In the genomic region with DNA sequence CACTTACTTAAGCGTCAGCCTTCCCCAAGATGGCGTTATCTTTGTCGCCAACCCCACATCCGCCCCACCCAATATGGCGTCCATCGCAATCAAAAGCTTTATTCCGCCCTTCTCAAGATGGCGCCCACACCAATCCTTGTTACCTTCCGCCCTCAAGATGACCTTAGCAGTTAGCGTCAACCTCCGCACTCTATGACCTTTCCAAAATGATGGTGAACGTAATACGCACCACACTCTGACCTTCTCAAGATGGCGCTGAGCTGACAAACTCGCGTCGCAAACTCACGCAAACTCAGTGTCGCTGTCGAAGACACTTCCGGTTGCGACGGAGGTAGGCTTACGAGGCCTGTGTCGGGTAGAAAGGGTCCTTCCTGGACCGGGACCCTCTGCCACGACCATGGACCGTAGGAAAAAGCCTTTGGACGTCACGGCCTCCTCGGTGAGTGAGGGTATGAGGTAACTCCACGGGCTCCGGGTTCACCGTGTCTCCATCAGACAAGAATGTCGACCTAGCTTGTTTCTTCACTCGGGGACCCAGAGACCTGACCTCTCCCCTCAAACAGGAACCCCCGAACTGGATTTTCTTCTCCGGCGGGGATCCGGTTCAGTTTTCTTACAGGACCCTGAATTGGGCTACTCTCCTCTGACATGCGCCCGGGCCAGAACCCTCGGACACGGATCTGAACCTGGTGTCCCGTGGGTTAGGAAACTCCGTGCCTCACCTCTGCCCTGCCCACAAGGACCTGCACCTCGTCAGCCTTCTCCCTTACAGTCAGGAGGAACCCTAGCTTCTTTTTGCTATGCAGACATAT, we compare ENCODE assay signal across 1 cellular context.
TF ChIP-seq lines count a peak whose summit lies in the region.

A gene (plus strand): TSS at position 323 of the 812 bp plus-strand sequence. CDS start 75 bp downstream, at position 398.

TF ChIP-seq in K562, 482 proteins besides CTCF, POLR2A, EP300 and RAD21 (continued from another document and continues in another):
- TF ChIP-seq, protein P1, sequence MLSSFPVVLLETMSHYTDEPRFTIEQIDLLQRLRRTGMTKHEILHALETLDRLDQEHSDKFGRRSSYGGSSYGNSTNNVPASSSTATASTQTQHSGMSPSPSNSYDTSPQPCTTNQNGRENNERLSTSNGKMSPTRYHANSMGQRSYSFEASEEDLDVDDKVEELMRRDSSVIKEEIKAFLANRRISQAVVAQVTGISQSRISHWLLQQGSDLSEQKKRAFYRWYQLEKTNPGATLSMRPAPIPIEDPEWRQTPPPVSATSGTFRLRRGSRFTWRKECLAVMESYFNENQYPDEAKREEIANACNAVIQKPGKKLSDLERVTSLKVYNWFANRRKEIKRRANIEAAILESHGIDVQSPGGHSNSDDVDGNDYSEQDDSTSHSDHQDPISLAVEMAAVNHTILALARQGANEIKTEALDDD (IDR thresholded peaks at IDR 0.05): peak; percentile 25; the same call in 1 of the 2 replicates
- TF ChIP-seq RBM22 (IDR thresholded peaks at IDR 0.05; ENCODE audit: low read depth, low read length, poor library complexity, severe bottlenecking): no peak
- TF ChIP-seq, protein P2, sequence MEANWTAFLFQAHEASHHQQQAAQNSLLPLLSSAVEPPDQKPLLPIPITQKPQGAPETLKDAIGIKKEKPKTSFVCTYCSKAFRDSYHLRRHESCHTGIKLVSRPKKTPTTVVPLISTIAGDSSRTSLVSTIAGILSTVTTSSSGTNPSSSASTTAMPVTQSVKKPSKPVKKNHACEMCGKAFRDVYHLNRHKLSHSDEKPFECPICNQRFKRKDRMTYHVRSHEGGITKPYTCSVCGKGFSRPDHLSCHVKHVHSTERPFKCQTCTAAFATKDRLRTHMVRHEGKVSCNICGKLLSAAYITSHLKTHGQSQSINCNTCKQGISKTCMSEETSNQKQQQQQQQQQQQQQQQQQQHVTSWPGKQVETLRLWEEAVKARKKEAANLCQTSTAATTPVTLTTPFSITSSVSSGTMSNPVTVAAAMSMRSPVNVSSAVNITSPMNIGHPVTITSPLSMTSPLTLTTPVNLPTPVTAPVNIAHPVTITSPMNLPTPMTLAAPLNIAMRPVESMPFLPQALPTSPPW (CRISPR knock-in tag; IDR thresholded peaks at IDR 0.05): peak; percentile 78
- TF ChIP-seq SMARCB1 (IDR thresholded peaks at IDR 0.05; ENCODE audit: insufficient read length, low read depth): no peak
- TF ChIP-seq NFYB (IDR thresholded peaks at IDR 0.05; ENCODE audit: extremely low read depth, insufficient read length): no peak
- TF ChIP-seq ZNF75A (CRISPR knock-in tag; IDR thresholded peaks at IDR 0.05): no peak
- TF ChIP-seq, protein P3, sequence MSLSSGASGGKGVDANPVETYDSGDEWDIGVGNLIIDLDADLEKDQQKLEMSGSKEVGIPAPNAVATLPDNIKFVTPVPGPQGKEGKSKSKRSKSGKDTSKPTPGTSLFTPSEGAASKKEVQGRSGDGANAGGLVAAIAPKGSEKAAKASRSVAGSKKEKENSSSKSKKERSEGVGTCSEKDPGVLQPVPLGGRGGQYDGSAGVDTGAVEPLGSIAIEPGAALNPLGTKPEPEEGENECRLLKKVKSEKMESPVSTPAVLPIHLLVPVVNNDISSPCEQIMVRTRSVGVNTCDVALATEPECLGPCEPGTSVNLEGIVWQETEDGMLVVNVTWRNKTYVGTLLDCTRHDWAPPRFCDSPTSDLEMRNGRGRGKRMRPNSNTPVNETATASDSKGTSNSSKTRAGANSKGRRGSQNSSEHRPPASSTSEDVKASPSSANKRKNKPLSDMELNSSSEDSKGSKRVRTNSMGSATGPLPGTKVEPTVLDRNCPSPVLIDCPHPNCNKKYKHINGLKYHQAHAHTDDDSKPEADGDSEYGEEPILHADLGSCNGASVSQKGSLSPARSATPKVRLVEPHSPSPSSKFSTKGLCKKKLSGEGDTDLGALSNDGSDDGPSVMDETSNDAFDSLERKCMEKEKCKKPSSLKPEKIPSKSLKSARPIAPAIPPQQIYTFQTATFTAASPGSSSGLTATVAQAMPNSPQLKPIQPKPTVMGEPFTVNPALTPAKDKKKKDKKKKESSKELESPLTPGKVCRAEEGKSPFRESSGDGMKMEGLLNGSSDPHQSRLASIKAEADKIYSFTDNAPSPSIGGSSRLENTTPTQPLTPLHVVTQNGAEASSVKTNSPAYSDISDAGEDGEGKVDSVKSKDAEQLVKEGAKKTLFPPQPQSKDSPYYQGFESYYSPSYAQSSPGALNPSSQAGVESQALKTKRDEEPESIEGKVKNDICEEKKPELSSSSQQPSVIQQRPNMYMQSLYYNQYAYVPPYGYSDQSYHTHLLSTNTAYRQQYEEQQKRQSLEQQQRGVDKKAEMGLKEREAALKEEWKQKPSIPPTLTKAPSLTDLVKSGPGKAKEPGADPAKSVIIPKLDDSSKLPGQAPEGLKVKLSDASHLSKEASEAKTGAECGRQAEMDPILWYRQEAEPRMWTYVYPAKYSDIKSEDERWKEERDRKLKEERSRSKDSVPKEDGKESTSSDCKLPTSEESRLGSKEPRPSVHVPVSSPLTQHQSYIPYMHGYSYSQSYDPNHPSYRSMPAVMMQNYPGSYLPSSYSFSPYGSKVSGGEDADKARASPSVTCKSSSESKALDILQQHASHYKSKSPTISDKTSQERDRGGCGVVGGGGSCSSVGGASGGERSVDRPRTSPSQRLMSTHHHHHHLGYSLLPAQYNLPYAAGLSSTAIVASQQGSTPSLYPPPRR (CRISPR knock-in tag; IDR thresholded peaks at IDR 0.05; ENCODE audit: borderline replicate concordance): no peak
- TF ChIP-seq ZNF431 (CRISPR knock-in tag; IDR thresholded peaks at IDR 0.05): 0 out of 2 replicates have a peak, but pooled peaks have one; percentile 51
- TF ChIP-seq ZNF121 (CRISPR knock-in tag; conservative IDR thresholded peaks at IDR 0.05): no peak
- no peak for TF ChIP-seq HNRNPL (IDR thresholded peaks at IDR 0.05; ENCODE audit: low read depth, low read length)
- TF ChIP-seq ZBTB17 (CRISPR knock-in tag; IDR thresholded peaks at IDR 0.05): peak; percentile 87; the same call in 1 of the 2 replicates
- TF ChIP-seq, protein P4, sequence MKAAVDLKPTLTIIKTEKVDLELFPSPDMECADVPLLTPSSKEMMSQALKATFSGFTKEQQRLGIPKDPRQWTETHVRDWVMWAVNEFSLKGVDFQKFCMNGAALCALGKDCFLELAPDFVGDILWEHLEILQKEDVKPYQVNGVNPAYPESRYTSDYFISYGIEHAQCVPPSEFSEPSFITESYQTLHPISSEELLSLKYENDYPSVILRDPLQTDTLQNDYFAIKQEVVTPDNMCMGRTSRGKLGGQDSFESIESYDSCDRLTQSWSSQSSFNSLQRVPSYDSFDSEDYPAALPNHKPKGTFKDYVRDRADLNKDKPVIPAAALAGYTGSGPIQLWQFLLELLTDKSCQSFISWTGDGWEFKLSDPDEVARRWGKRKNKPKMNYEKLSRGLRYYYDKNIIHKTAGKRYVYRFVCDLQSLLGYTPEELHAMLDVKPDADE (conservative IDR thresholded peaks at IDR 0.05; ENCODE audit: control insufficient read depth, low read depth, low read length): peak; percentile 94
- TF ChIP-seq, protein P5, sequence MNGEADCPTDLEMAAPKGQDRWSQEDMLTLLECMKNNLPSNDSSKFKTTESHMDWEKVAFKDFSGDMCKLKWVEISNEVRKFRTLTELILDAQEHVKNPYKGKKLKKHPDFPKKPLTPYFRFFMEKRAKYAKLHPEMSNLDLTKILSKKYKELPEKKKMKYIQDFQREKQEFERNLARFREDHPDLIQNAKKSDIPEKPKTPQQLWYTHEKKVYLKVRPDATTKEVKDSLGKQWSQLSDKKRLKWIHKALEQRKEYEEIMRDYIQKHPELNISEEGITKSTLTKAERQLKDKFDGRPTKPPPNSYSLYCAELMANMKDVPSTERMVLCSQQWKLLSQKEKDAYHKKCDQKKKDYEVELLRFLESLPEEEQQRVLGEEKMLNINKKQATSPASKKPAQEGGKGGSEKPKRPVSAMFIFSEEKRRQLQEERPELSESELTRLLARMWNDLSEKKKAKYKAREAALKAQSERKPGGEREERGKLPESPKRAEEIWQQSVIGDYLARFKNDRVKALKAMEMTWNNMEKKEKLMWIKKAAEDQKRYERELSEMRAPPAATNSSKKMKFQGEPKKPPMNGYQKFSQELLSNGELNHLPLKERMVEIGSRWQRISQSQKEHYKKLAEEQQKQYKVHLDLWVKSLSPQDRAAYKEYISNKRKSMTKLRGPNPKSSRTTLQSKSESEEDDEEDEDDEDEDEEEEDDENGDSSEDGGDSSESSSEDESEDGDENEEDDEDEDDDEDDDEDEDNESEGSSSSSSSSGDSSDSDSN (IDR thresholded peaks at IDR 0.05; ENCODE audit: borderline replicate concordance in 1 of 2, low read depth in 2 of 2, low read length in 2 of 2): peak; percentile 45 to 78; a peak in 1 of 4 replicates
- no peak for TF ChIP-seq ZNF561 (CRISPR knock-in tag; conservative IDR thresholded peaks at IDR 0.05)
- TF ChIP-seq MCM5 (IDR thresholded peaks at IDR 0.05; ENCODE audit: low read depth): no peak
- no peak for TF ChIP-seq ZNF140 (CRISPR knock-in tag; IDR thresholded peaks at IDR 0.05)
- peak; percentile 37; the same call in 1 of the 2 replicates for TF ChIP-seq TEAD4 (IDR thresholded peaks at IDR 0.05; ENCODE audit: low read length)
- TF ChIP-seq TEAD4 (CRISPR knock-in tag; IDR thresholded peaks at IDR 0.05; ENCODE audit: borderline replicate concordance): no peak
- TF ChIP-seq, protein P6, sequence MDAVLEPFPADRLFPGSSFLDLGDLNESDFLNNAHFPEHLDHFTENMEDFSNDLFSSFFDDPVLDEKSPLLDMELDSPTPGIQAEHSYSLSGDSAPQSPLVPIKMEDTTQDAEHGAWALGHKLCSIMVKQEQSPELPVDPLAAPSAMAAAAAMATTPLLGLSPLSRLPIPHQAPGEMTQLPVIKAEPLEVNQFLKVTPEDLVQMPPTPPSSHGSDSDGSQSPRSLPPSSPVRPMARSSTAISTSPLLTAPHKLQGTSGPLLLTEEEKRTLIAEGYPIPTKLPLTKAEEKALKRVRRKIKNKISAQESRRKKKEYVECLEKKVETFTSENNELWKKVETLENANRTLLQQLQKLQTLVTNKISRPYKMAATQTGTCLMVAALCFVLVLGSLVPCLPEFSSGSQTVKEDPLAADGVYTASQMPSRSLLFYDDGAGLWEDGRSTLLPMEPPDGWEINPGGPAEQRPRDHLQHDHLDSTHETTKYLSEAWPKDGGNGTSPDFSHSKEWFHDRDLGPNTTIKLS (IDR thresholded peaks at IDR 0.05; ENCODE audit: borderline replicate concordance, low read depth): peak; percentile 81
- TF ChIP-seq, protein P7, sequence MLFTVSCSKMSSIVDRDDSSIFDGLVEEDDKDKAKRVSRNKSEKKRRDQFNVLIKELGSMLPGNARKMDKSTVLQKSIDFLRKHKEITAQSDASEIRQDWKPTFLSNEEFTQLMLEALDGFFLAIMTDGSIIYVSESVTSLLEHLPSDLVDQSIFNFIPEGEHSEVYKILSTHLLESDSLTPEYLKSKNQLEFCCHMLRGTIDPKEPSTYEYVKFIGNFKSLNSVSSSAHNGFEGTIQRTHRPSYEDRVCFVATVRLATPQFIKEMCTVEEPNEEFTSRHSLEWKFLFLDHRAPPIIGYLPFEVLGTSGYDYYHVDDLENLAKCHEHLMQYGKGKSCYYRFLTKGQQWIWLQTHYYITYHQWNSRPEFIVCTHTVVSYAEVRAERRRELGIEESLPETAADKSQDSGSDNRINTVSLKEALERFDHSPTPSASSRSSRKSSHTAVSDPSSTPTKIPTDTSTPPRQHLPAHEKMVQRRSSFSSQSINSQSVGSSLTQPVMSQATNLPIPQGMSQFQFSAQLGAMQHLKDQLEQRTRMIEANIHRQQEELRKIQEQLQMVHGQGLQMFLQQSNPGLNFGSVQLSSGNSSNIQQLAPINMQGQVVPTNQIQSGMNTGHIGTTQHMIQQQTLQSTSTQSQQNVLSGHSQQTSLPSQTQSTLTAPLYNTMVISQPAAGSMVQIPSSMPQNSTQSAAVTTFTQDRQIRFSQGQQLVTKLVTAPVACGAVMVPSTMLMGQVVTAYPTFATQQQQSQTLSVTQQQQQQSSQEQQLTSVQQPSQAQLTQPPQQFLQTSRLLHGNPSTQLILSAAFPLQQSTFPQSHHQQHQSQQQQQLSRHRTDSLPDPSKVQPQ (CRISPR knock-in tag; IDR thresholded peaks at IDR 0.05; ENCODE audit: borderline replicate concordance): no peak
- TF ChIP-seq ZNF217 (CRISPR knock-in tag; IDR thresholded peaks at IDR 0.05): no peak
- TF ChIP-seq, protein P8, sequence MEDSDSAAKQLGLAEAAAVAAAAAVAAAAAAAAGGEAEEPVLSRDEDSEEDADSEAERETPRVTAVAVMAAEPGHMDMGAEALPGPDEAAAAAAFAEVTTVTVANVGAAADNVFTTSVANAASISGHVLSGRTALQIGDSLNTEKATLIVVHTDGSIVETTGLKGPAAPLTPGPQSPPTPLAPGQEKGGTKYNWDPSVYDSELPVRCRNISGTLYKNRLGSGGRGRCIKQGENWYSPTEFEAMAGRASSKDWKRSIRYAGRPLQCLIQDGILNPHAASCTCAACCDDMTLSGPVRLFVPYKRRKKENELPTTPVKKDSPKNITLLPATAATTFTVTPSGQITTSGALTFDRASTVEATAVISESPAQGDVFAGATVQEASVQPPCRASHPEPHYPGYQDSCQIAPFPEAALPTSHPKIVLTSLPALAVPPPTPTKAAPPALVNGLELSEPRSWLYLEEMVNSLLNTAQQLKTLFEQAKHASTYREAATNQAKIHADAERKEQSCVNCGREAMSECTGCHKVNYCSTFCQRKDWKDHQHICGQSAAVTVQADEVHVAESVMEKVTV (CRISPR knock-in tag; IDR thresholded peaks at IDR 0.05): no peak
- TF ChIP-seq, protein P9, sequence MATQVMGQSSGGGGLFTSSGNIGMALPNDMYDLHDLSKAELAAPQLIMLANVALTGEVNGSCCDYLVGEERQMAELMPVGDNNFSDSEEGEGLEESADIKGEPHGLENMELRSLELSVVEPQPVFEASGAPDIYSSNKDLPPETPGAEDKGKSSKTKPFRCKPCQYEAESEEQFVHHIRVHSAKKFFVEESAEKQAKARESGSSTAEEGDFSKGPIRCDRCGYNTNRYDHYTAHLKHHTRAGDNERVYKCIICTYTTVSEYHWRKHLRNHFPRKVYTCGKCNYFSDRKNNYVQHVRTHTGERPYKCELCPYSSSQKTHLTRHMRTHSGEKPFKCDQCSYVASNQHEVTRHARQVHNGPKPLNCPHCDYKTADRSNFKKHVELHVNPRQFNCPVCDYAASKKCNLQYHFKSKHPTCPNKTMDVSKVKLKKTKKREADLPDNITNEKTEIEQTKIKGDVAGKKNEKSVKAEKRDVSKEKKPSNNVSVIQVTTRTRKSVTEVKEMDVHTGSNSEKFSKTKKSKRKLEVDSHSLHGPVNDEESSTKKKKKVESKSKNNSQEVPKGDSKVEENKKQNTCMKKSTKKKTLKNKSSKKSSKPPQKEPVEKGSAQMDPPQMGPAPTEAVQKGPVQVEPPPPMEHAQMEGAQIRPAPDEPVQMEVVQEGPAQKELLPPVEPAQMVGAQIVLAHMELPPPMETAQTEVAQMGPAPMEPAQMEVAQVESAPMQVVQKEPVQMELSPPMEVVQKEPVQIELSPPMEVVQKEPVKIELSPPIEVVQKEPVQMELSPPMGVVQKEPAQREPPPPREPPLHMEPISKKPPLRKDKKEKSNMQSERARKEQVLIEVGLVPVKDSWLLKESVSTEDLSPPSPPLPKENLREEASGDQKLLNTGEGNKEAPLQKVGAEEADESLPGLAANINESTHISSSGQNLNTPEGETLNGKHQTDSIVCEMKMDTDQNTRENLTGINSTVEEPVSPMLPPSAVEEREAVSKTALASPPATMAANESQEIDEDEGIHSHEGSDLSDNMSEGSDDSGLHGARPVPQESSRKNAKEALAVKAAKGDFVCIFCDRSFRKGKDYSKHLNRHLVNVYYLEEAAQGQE (CRISPR knock-in tag; IDR thresholded peaks at IDR 0.05; ENCODE audit: low read depth): peak; percentile 53
- TF ChIP-seq THRAP3 (IDR thresholded peaks at IDR 0.05; ENCODE audit: borderline replicate concordance): no peak
